7 cellular contexts compared by ENCODE assay signal in the genomic region with DNA sequence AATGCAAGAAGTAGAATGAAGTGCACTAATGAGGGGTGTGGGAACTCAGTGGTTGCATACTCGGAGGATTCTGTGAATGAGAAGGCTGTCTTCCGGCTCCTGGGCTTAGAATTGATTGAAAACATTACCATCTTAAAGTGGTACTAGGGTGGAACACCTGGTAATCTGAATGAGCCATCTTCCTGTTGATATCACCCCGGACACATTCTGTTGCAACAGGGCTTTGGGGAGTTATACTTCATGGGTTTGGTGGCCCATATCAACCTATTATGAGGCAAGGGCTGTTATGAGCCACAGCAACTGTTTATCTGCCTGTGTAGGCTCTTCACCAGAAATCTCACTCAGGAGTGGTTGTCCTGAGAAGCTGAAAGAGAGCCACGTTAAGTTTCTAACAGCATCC.
"Had no signal": no experiment of that assay in that cellular context is flagged by ENCODE, and none has a peak within 500 bp of the region (broad histone marks: within the 10 kb centered on the region; RNA-seq: fewer than 3 reads in every experiment).

No MANE protein-coding gene starts in this region.

- H3K9me3 Mint-ChIP-seq: HFFc6 had no signal

- H3K36me3 Mint-ChIP-seq: IgD-negative memory B cell had no signal

- H3K4me1 Mint-ChIP-seq: IgD-negative memory B cell had no signal

- ATAC-seq: HCT116, HepG2 had no signal

- H3K27ac Mint-ChIP-seq: HFFc6, IgD-negative memory B cell had no signal

- H3K4me3 Mint-ChIP-seq: HFFc6, IgD-negative memory B cell had no signal

- DNase-seq: GM23248, GOT3, H7, HFFc6 had no signal
